ENCODE assay signal across 32 cellular contexts in genomic region chr1:3743826-3744225, GRCh38. TPM values are rescaled to one million over a fixed set of nuclear protein-coding genes. Genes with fewer than 3 reads are reported as not detected.
"Had no signal": no experiment of that assay in that cellular context is flagged by ENCODE, and none has a peak within 500 bp of the region (broad histone marks: within the 10 kb centered on the region; RNA-seq: fewer than 3 reads in every experiment).

No MANE protein-coding gene starts in this region.

- H3K9me3 ChIP-seq: esophagus muscularis mucosa, gastroesophageal sphincter, heart right ventricle had no signal

- DNase-seq: activated CD4-positive, alpha-beta memory T cell treated with anti-CD3 and anti-CD28 coated beads, Interleukin-2, amount 10 ng/mL, durations not matched to agents 7 days and 5 days; activated CD4-positive, alpha-beta T cell treated with anti-CD3 and anti-CD28 coated beads for 1 hour; activated CD4-positive, alpha-beta T cell treated with anti-CD3 and anti-CD28 coated beads for 4 hours; activated CD4-positive, alpha-beta T cell treated with anti-CD3 and anti-CD28 coated beads, Interleukin-2, amount 10 ng/mL, durations not matched to agents 7 days and 5 days; activated CD4-positive, alpha-beta T cell treated with anti-CD3 and anti-CD28 coated beads, Interleukin-2, amount 50 U/mL, for 4 hours; activated CD8-positive, alpha-beta memory T cell treated with anti-CD3 and anti-CD28 coated beads, Interleukin-2, amount 50 U/mL, for 48 hours; activated effector memory CD4-positive, alpha-beta T cell treated with Interleukin-2 at 50 U/mL for 16 hours; activated gamma-delta T cell treated with Interleukin-2 at 50 U/mL for 16 hours; activated naive CD4-positive, alpha-beta T cell treated with anti-CD3 and anti-CD28 coated beads, Interleukin-2, amount 50 U/mL, for 16 hours; activated naive CD4-positive, alpha-beta T cell treated with Interleukin-2 at 50 U/mL for 16 hours; activated T-cell treated with anti-CD3 and anti-CD28 coated beads for 4 hours; activated T-cell treated with anti-CD3 and anti-CD28 coated beads, Interleukin-2, amount 50 U/mL, for 24 hours; activated T-cell treated with anti-CD3 and anti-CD28 coated beads, Interleukin-2, amount 50 U/mL, for 72 hours; amniotic stem cell; anterior cingulate cortex; brain microvascular endothelial cell; dorsolateral prefrontal cortex; effector memory CD8-positive, alpha-beta T cell; erythroblast; foreskin melanocyte; heart right ventricle; T-helper 2 cell had no signal

- ATAC-seq: activated T-cell treated with anti-CD3 and anti-CD28 coated beads, Interleukin-2, amount 50 U/mL, for 72 hours; effector memory CD8-positive, alpha-beta T cell; gastroesophageal sphincter; heart right ventricle; WTC11 had no signal

- H3K4me3 ChIP-seq: coronary artery, dorsolateral prefrontal cortex, esophagus muscularis mucosa, gastroesophageal sphincter, heart right ventricle had no signal

- H3K27me3 ChIP-seq: brain microvascular endothelial cell, dorsolateral prefrontal cortex, esophagus muscularis mucosa, gastroesophageal sphincter, heart right ventricle had no signal

- H3K27ac ChIP-seq: brain microvascular endothelial cell, coronary artery, esophagus muscularis mucosa, gastroesophageal sphincter, heart right ventricle had no signal

RNA-seq across cellular contexts. Expression of gene CCDC27, which starts 8.4 kb away (rescaled TPM):
- total RNA-seq: activated CD4-positive, alpha-beta memory T cell treated with anti-CD3 and anti-CD28 coated beads, Interleukin-2, amount 10 ng/mL, durations not matched to agents 7 days and 5 days; activated CD4-positive, alpha-beta T cell treated with anti-CD3 and anti-CD28 coated beads, Interleukin-2, amount 10 ng/mL, durations not matched to agents 7 days and 5 days; activated T-cell treated with anti-CD3 and anti-CD28 coated beads, Interleukin-2, amount 50 U/mL, for 72 hours; astrocyte; bronchial epithelial cell; cardiac septum; cerebellum; esophagus muscularis mucosa; gastroesophageal sphincter; glomerular endothelial cell; heart right ventricle; T-helper 1 cell treated with Interleukin-12 subunit alpha and Interleukin-12 subunit beta and Interleukin-4 antibody, amounts not matched to agents 30 ng/mL and 1 ng/mL, for 36 hours had no signal

RNA-seq across cellular contexts. Expression of gene SMIM1, which starts 28.7 kb away (rescaled TPM):
- total RNA-seq: activated CD4-positive, alpha-beta memory T cell treated with anti-CD3 and anti-CD28 coated beads, Interleukin-2, amount 10 ng/mL, durations not matched to agents 7 days and 5 days; bronchial epithelial cell; T-helper 1 cell treated with Interleukin-12 subunit alpha and Interleukin-12 subunit beta and Interleukin-4 antibody, amounts not matched to agents 30 ng/mL and 1 ng/mL, for 36 hours had no signal
